8 cellular contexts compared by ENCODE assay signal in the genomic region with DNA sequence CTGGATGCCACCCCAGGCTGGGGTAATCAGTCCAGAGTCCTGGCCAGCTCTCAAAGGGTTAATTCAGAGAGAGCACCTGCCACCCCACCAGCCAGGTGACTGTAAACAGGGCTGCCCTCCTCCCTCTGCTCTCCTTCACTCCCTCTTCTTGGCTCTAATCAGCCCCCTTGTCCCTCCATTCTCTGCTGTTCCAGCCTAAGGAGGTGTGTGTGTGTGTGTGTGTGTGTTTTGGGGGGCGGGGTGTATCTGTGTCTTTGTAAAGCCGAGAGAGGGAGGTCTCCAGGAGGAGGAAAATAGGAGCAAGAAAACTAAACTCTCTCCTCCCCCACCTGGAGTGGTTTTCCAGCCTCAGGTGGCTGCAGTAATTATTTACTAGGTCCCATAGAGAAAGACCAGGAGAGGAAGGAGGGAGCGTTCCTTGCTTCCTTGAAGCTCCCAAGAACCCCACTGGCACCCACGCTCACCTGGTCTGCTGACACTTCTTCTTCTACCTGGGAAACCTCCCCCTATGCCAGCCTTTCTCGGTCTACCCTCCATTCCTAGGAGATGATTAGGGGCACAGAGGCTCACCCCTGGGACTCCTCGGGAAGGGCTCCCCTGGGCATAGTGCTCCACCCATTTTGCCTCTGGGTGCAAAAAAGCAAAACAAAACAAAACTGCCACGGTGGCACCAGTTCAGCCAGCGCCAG. TPM values are rescaled to one million over a fixed set of nuclear protein-coding genes. Genes with fewer than 3 reads are reported as not detected.
DNase-seq lines count a peak whose midpoint lies in the region; ATAC-seq and TF ChIP-seq lines count a peak whose summit lies in the region.
"Had no signal": no experiment of that assay in that cellular context is flagged by ENCODE, and none has a peak within 500 bp of the region (broad histone marks: within the 10 kb centered on the region; RNA-seq: fewer than 3 reads in every experiment).

No MANE protein-coding gene starts in this region.

- TF ChIP-seq CTCF in left ventricle myocardium inferior (IDR thresholded peaks at IDR 0.05; ENCODE audit: borderline replicate concordance) (no peak), transverse colon (IDR thresholded peaks at IDR 0.05) (no peak)

- peak overlapping the region in 1 of 2 donors; percentile 55 for H3K9ac ChIP-seq in duodenal mucosa (ENCODE audit: low read depth in 1 of 2, low read length in 2 of 2)

- H3K27me3 ChIP-seq in left ventricle myocardium inferior (ENCODE audit: low read depth) (no peaks in the 10 kb centered on the region), duodenal mucosa (ENCODE audit: control insufficient read depth in 1 of 2, insufficient read depth in 2 of 2, low read length in 2 of 2) (no peaks in the 10 kb centered on the region), transverse colon (no peaks in the 10 kb centered on the region)

- TF ChIP-seq EP300 in transverse colon (IDR thresholded peaks at IDR 0.05; ENCODE audit: low read depth) = no peak

- peaks cover 15% of the 10 kb centered on the region for H3K4me1 ChIP-seq in left ventricle myocardium inferior
- peaks cover 34 to 48% of the 10 kb centered on the region in 2 donors for H3K4me1 ChIP-seq in duodenal mucosa (ENCODE audit: control insufficient read depth in 1 of 2, insufficient read depth in 2 of 2, low read length in 2 of 2)
- peaks cover 10 to 38% (median 24%) of the 10 kb centered on the region in 4 donors for H3K4me1 ChIP-seq in transverse colon

- ATAC-seq in Right ventricle myocardium superior (ENCODE audit: poor library complexity) (no peak), HG03457 (IDR thresholded peaks at IDR 0.05; ENCODE audit: unreplicated experiment) (no peak)

- in situ Hi-C loops in transverse colon (cut with MboI; ENCODE audit: low pct_ligation_motif_present in 1 of 4, low pct_unique_long_range_greater_than_20kb in 1 of 4, low sequenced_read_pairs in 3 of 4) = no loop called here

- no peak overlapping the region for H3K27ac ChIP-seq in left ventricle myocardium inferior (replicated peaks)
- peak overlapping the region; percentile 45 for H3K27ac ChIP-seq in duodenal mucosa (ENCODE audit: low read depth, low read length)
- H3K27ac ChIP-seq in transverse colon = peak overlapping the region; percentile 48 to 69 (median 52)

- DNase-seq in left ventricle myocardium inferior (peak; percentile 3), Right ventricle myocardium superior (no peak), transverse colon (no peak), NOMO-1 treated with dmso at 0.1 percent for 144 hours (lab: John Stamatoyannopoulos, UW; ENCODE audit: unreplicated experiment) (no peak)
- DNase-seq: AML-193, cerebellar nuclear complex had no signal

- 31% methylated on average over 8 of the region's 8 CpGs; no CpG with 5 or more reads in 1 of the 2 donors for WGBS in transverse colon (ENCODE audit: low coverage in 1 of 2), 2 donors

- intact Hi-C loops in left ventricle myocardium inferior (cut with micrococcal nuclease) = no loop called here
- intact Hi-C loops in Right ventricle myocardium superior (cut with DNase I) = no loop called here
- intact Hi-C loops in transverse colon (cut with DNase I; ENCODE audit: low total_unique reads) = no loop called here

- H3K4me3 ChIP-seq in left ventricle myocardium inferior = no peak overlapping the region
- peak overlapping the region in 1 of 2 donors; percentile 13 for H3K4me3 ChIP-seq in duodenal mucosa (ENCODE audit: low read depth in 1 of 2, low read length in 2 of 2)
- no peak overlapping the region for H3K4me3 ChIP-seq in transverse colon

- H3K9me3 ChIP-seq in left ventricle myocardium inferior (replicated peaks) (no peaks in the 10 kb centered on the region), duodenal mucosa (ENCODE audit: control insufficient read depth in 1 of 2, low read length in 2 of 2) (no peaks in the 10 kb centered on the region), transverse colon (no peaks in the 10 kb centered on the region)

- TF ChIP-seq POLR2A in transverse colon (IDR thresholded peaks at IDR 0.05) = no peak

- H3K36me3 ChIP-seq in left ventricle myocardium inferior (no peaks in the 10 kb centered on the region), duodenal mucosa (ENCODE audit: control insufficient read depth in 1 of 2, insufficient read depth in 2 of 2, low read length in 2 of 2) (no peaks in the 10 kb centered on the region), transverse colon (no peaks in the 10 kb centered on the region)

RNA-seq across cellular contexts. Expression of a gene that starts 12.8 kb away (rescaled TPM):
- 0.11 TPM for total RNA-seq in left ventricle myocardium inferior
- 0.08 TPM for total RNA-seq in Right ventricle myocardium superior
- total RNA-seq in transverse colon = under 1 TPM in 2 of 4 donors, not detected in 2; 0.41 to 0.48 TPM

RNA-seq across cellular contexts. Expression of a gene that starts 13.3 kb away (rescaled TPM):
- total RNA-seq in left ventricle myocardium inferior (113 TPM), Right ventricle myocardium superior (121 TPM), transverse colon (100 to 1,000 TPM; 106 to 240 (median 131) TPM)

RNA-seq across cellular contexts. Expression of a gene that starts 21.3 kb away (rescaled TPM):
- total RNA-seq in left ventricle myocardium inferior = 7.2 TPM
- total RNA-seq in Right ventricle myocardium superior = 5.8 TPM
- 10 to 100 TPM; 19.2 to 37.8 (median 27.0) TPM for total RNA-seq in transverse colon

RNA-seq across cellular contexts. Expression of a gene that starts 22.1 kb away (rescaled TPM):
- total RNA-seq in left ventricle myocardium inferior = 18.0 TPM
- total RNA-seq in Right ventricle myocardium superior = 16.4 TPM
- 10 to 100 TPM; 24.3 to 64.0 (median 46.0) TPM for total RNA-seq in transverse colon

RNA-seq across cellular contexts. Expression of a gene that starts 46.1 kb away (rescaled TPM):
- total RNA-seq in left ventricle myocardium inferior = 54.5 TPM
- total RNA-seq in Right ventricle myocardium superior = 49.4 TPM
- 100 to 1,000 TPM in 1 of 4 donors, 10 to 100 TPM in 2, 1 to 10 TPM in 1; 7.2 to 130 (median 62.6) TPM for total RNA-seq in transverse colon
